11 cellular contexts compared by ENCODE assay signal in the genomic region with DNA sequence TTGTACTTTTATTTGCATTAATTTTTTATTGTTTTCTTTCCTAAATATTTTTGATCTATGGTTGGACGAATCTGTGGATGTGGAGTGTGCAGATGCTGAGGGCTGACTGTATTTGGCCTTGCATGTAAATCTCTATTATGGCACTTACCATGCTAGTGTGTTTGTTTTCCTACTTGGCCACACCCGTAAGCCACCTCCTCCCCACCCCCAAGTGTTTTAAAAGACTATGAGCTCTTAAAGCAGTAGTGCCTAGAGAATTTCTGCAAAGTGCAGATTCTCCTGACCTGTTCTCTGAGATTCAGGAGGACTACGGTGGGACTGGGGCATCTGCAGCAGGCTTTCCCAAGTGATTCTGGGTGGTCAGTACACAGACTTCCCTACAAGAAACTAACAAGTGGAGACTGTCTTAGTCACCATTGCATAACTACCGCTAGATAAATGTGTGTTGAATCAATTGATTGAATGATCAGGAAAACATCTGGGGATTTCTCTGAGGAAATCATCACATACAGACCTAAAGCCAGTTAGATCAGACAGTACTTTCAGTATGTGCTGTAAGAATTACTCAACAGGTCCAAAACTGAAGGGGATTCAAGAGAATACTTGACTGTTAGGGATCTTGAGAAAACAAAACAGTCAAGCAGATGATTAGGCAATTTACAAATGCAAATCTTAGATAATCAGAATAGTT. TPM values are rescaled to one million over a fixed set of nuclear protein-coding genes. Genes with fewer than 3 reads are reported as not detected.
DNase-seq lines count a peak whose midpoint lies in the region; ATAC-seq and TF ChIP-seq lines count a peak whose summit lies in the region.
"Had no signal": no experiment of that assay in that cellular context is flagged by ENCODE, and none has a peak within 500 bp of the region (broad histone marks: within the 10 kb centered on the region; RNA-seq: fewer than 3 reads in every experiment).

No MANE protein-coding gene starts in this region.

- no peaks in the 10 kb centered on the region for H3K27me3 ChIP-seq in GM23248 (replicated peaks; ENCODE audit: insufficient read depth)
- no peaks in the 10 kb centered on the region for H3K27me3 ChIP-seq in right atrium auricular region

- TF ChIP-seq CTCF in foreskin fibroblast (IDR thresholded peaks at IDR 0.05; ENCODE audit: low read depth, low read length), result no peak
- no peak for TF ChIP-seq CTCF in right atrium auricular region (IDR thresholded peaks at IDR 0.05)

- WGBS in GM23248 (ENCODE audit: low coverage in 1 of 2, low lambda C conversion rate in 2 of 2, missing lambda C conversion rate in 2 of 2), 2 experiments, result 15 to 20% methylated on average over 4 of the region's 4 CpGs

- H3K9ac ChIP-seq in GM23248, result peak overlapping the region; percentile 19; the same call in 1 of the 2 replicates

- peak overlapping the region; percentile 38 for H3K27ac ChIP-seq in GM23248
- no peak overlapping the region for H3K27ac ChIP-seq in right atrium auricular region

- H3F3A ChIP-seq in GM23248 (ENCODE audit: insufficient read depth), result peaks cover 16% of the 10 kb centered on the region

- H3K4me1 ChIP-seq in GM23248 (ENCODE audit: insufficient read depth) (peaks cover 22% of the 10 kb centered on the region), right atrium auricular region (no peaks in the 10 kb centered on the region)

- H3K9me2 ChIP-seq in GM23248 (ENCODE audit: insufficient read depth), result no peaks in the 10 kb centered on the region

- peak; percentile 55 for DNase-seq in CD1c-positive myeloid dendritic cell (ENCODE audit: extremely low spot score)
- peak; percentile 62 for DNase-seq in GM23248
- peak; percentile 86 for DNase-seq in SIG-M5 treated with dmso at 0.1 percent for 504 hours (lab: John Stamatoyannopoulos, UW; ENCODE audit: unreplicated experiment)
- DNase-seq in foreskin fibroblast, result peak; percentile 67 to 75
- no peak for DNase-seq in putamen (ENCODE audit: low spot score)
- DNase-seq in right atrium auricular region (ENCODE audit: low spot score), result no peak
- DNase-seq: NCI-H2081; stimulated activated CD4-positive, alpha-beta T cell treated with anti-CD3 and anti-CD28 coated beads, Interleukin-12 subunit alpha, Interleukin-12 subunit beta, amount 100 ng/mL, for 4 hours; substantia nigra had no signal

- no peak for ATAC-seq in GM19324 (IDR thresholded peaks at IDR 0.05; ENCODE audit: low FRiP score, unreplicated experiment)
- no peak for ATAC-seq in GM21360 (IDR thresholded peaks at IDR 0.05; ENCODE audit: unreplicated experiment)

- H3K4me3 ChIP-seq in GM23248 (0 out of 2 replicates have a peak overlapping the region, but pooled peaks have one; percentile 2), foreskin fibroblast (ENCODE audit: low read depth in 1 of 2, low read length in 2 of 2) (no peak overlapping the region), right atrium auricular region (no peak overlapping the region)

- H3K36me3 ChIP-seq in GM23248 (ENCODE audit: low read depth) (no peaks in the 10 kb centered on the region), right atrium auricular region (no peaks in the 10 kb centered on the region)

- in situ Hi-C loops in GM23248 (cut with MboI), result no loop called here

- H3K9me3 ChIP-seq in GM23248 (ENCODE audit: low read depth) (no peaks in the 10 kb centered on the region), right atrium auricular region (no peaks in the 10 kb centered on the region)

- H3K4me2 ChIP-seq in GM23248 (ENCODE audit: unreplicated experiment), result peak overlapping the region; percentile 53

- peak overlapping the region; percentile 21; the same call in 1 of the 2 replicates for H2AFZ ChIP-seq in GM23248

- H3K79me2 ChIP-seq in GM23248 (ENCODE audit: insufficient read depth), result no peaks in the 10 kb centered on the region

- no peaks in the 10 kb centered on the region for H4K20me1 ChIP-seq in GM23248 (ENCODE audit: insufficient read depth)

RNA-seq across cellular contexts. Expression of a gene that starts 6.2 kb away (rescaled TPM):
- total RNA-seq in GM23248 (2014; rRNA removed; shearing (Covaris generic)), result 89.5 and 103 TPM in 2 replicates
- polyA plus RNA-seq in GM23248 (2016; fragmentation: Nextera tagmentation; extraction: Ambion mirVana), result 35.1 and 39.7 TPM in 2 replicates
- total RNA-seq in right atrium auricular region, result 10 to 100 TPM; 39.9 to 47.2 TPM

Comparison
In these comparisons a context has a peak if more than half of its experiments do, and no peak if none do; other contexts are left out.
1. DNase-seq: peak in CD1c-positive myeloid dendritic cell (single experiment), GM23248 (single experiment), SIG-M5 treated with dmso at 0.1 percent for 504 hours (single experiment) and foreskin fibroblast (2 of 2); none in putamen (single experiment) and right atrium auricular region (single experiment).